19 cellular contexts compared by ENCODE assay signal in genomic region chr20:50969912-50970311, GRCh38. TPM values are rescaled to one million over a fixed set of nuclear protein-coding genes. Genes with fewer than 3 reads are reported as not detected.
DNase-seq lines count a peak whose midpoint lies in the region; ATAC-seq, FAIRE-seq and TF ChIP-seq lines count a peak whose summit lies in the region.
"Had no signal": no experiment of that assay in that cellular context is flagged by ENCODE, and none has a peak within 500 bp of the region (broad histone marks: within the 10 kb centered on the region; RNA-seq: fewer than 3 reads in every experiment).

No MANE protein-coding gene starts in this region.

- no peak overlapping the region for H3K4me2 ChIP-seq in trophoblast cell (ENCODE audit: low read length)
- H3K4me2 ChIP-seq: BLaER1 treated with 17β-estradiol and CSF1 and Interleukin-3, amounts not matched to agents 10 nM and 100 nM had no signal

- H3K23ac ChIP-seq in trophoblast cell (ENCODE audit: low read length), result no peak overlapping the region

- TF ChIP-seq CTCF in lower lobe of right lung (IDR thresholded peaks at IDR 0.05), result no peak

- no peak overlapping the region for H2AFZ ChIP-seq in trophoblast cell (ENCODE audit: insufficient read depth, low read length, poor library complexity)

- no peak overlapping the region for H2AK5ac ChIP-seq in trophoblast cell (ENCODE audit: low read length)

- H4K8ac ChIP-seq in trophoblast cell (ENCODE audit: low read depth, low read length), result no peak overlapping the region

- H3K9ac ChIP-seq in trophoblast cell (ENCODE audit: low read length), result no peak overlapping the region
- H3K9ac ChIP-seq: BLaER1 treated with 17β-estradiol and CSF1 and Interleukin-3, amounts not matched to agents 10 nM and 100 nM had no signal

- no peak overlapping the region for H4K12ac ChIP-seq in trophoblast cell (ENCODE audit: low read depth, low read length)

- H3K79me1 ChIP-seq in trophoblast cell (ENCODE audit: low read length), result no peaks in the 10 kb centered on the region

- H2BK120ac ChIP-seq in trophoblast cell (ENCODE audit: insufficient read depth, low read length, poor library complexity), result no peak overlapping the region

- no peak for FAIRE-seq in H54 (lab: Jason Lieb, UNC)
- FAIRE-seq: GM19239, H1 had no signal

- no peak overlapping the region for H2BK12ac ChIP-seq in trophoblast cell (ENCODE audit: low read length)

- no CpG with 5 or more reads among the region's 8 CpGs for WGBS in trophoblast cell (ENCODE audit: extremely low coverage, insufficient coverage, insufficient read length)

- H3K9me3 ChIP-seq in SJCRH30 (replicated peaks), result peaks cover 5% of the 10 kb centered on the region; the same call in 1 of the 2 replicates
- no peaks in the 10 kb centered on the region for H3K9me3 ChIP-seq in lower lobe of right lung
- no peaks in the 10 kb centered on the region for H3K9me3 ChIP-seq in trophoblast cell (ENCODE audit: insufficient read depth, low read depth, low read length)
- H3K9me3 ChIP-seq: BLaER1 treated with 17β-estradiol and CSF1 and Interleukin-3, amounts not matched to agents 10 nM and 100 nM; HAP-1 had no signal

- no peak overlapping the region for H3K14ac ChIP-seq in trophoblast cell (ENCODE audit: low read length)

- H3K4me1 ChIP-seq in SJCRH30, result peaks cover 34% of the 10 kb centered on the region
- H3K4me1 ChIP-seq in lower lobe of right lung, result no peaks in the 10 kb centered on the region
- no peaks in the 10 kb centered on the region for H3K4me1 ChIP-seq in trophoblast cell (ENCODE audit: control insufficient read depth in 1 of 2, insufficient read depth in 2 of 2, low read length in 2 of 2)
- H3K4me1 ChIP-seq: HAP-1 had no signal

- H3K27ac ChIP-seq in SJCRH30 (peak overlapping the region; percentile 76), lower lobe of right lung (no peak overlapping the region), trophoblast cell (ENCODE audit: low read depth, low read length) (no peak overlapping the region)
- H3K27ac ChIP-seq: BLaER1 treated with 17β-estradiol and CSF1 and Interleukin-3, amounts not matched to agents 10 nM and 100 nM had no signal

- H2BK5ac ChIP-seq in trophoblast cell (ENCODE audit: low read depth, low read length, poor library complexity), result no peak overlapping the region

- no peaks in the 10 kb centered on the region for H3K36me3 ChIP-seq in SJCRH30
- H3K36me3 ChIP-seq in lower lobe of right lung, result no peaks in the 10 kb centered on the region
- H3K36me3 ChIP-seq in trophoblast cell (ENCODE audit: control insufficient read depth in 1 of 2, insufficient read depth in 2 of 2, low read length in 2 of 2), result no peaks in the 10 kb centered on the region
- H3K36me3 ChIP-seq: BLaER1 treated with 17β-estradiol and CSF1 and Interleukin-3, amounts not matched to agents 10 nM and 100 nM; HAP-1 had no signal

- H3K4ac ChIP-seq in trophoblast cell (ENCODE audit: low read depth, low read length), result no peak overlapping the region

- intact Hi-C loops in lower lobe of right lung (cut with DNase I), result no loop called here

- no peak for ATAC-seq in lower lobe of right lung

- no peak overlapping the region for H4K91ac ChIP-seq in trophoblast cell (ENCODE audit: low read depth, low read length)

- no peak overlapping the region for H3K18ac ChIP-seq in trophoblast cell (ENCODE audit: low read length)

- H3K79me2 ChIP-seq in trophoblast cell (ENCODE audit: control insufficient read depth, insufficient read depth, low read length, poor library complexity), result no peaks in the 10 kb centered on the region

- no peak for TF ChIP-seq POLR2A in H54 (IDR thresholded peaks at IDR 0.05; ENCODE audit: low read depth, low read length)

- no peaks in the 10 kb centered on the region for H3K27me3 ChIP-seq in SJCRH30
- no peaks in the 10 kb centered on the region for H3K27me3 ChIP-seq in lower lobe of right lung (ENCODE audit: low read depth)
- no peaks in the 10 kb centered on the region for H3K27me3 ChIP-seq in trophoblast cell (ENCODE audit: insufficient read depth, low read length)
- H3K27me3 ChIP-seq: BLaER1 treated with 17β-estradiol and CSF1 and Interleukin-3, amounts not matched to agents 10 nM and 100 nM had no signal

- DNase-seq in EH (ENCODE audit: low read depth) (peak; percentile 43), ELR (ENCODE audit: low read depth) (peak; percentile 18), SJCRH30 (no peak), mesenteric fat pad (ENCODE audit: low spot score) (peak; percentile 57), lower lobe of right lung (no peak), H54 (ENCODE audit: insufficient read length, low spot score) (no peak), trophoblast cell (no peak)
- DNase-seq: CD4-positive, CD25-positive, alpha-beta regulatory T cell; CD8-positive, alpha-beta memory T cell; COR-L47; DMS 273 treated with DMSO at 0.1 percent for 48 hours; DMS53; DND-41; GF-D8; KBM-7 had no signal

- H3K4me3 ChIP-seq in SJCRH30 (no peak overlapping the region), lower lobe of right lung (no peak overlapping the region), trophoblast cell (ENCODE audit: low read depth, low read length) (no peak overlapping the region)
- H3K4me3 ChIP-seq: BLaER1 treated with 17β-estradiol and CSF1 and Interleukin-3, amounts not matched to agents 10 nM and 100 nM; HAP-1 had no signal

RNA-seq across cellular contexts. Expression of gene MOCS3, which starts 11.3 kb away (rescaled TPM):
- total RNA-seq in SJCRH30 (2014; rRNA removed; shearing (Covaris generic)), result 14.8 and 15.1 TPM in 2 replicates
- total RNA-seq in mesenteric fat pad (3.6 TPM), lower lobe of right lung (4.7 TPM)
- polyA plus RNA-seq in trophoblast cell (2013), result 2.7 and 2.9 TPM in 2 replicates

RNA-seq across cellular contexts. Expression of gene DPM1, which starts 11.6 kb away (rescaled TPM):
- total RNA-seq in SJCRH30 (2014; rRNA removed; shearing (Covaris generic)), result 153 and 164 TPM in 2 replicates
- total RNA-seq in mesenteric fat pad, result 34.2 TPM
- 31.2 TPM for total RNA-seq in lower lobe of right lung
- polyA plus RNA-seq in trophoblast cell (2013), result 79.3 and 82.1 TPM in 2 replicates

RNA-seq across cellular contexts. Expression of gene ADNP, which starts 38.7 kb away (rescaled TPM):
- total RNA-seq in SJCRH30 (2014; rRNA removed; shearing (Covaris generic)), result 43.5 and 47.5 TPM in 2 replicates
- total RNA-seq in mesenteric fat pad (42.0 TPM), lower lobe of right lung (58.3 TPM)
- 89.6 and 91.5 TPM in 2 replicates for polyA plus RNA-seq in trophoblast cell (2013)

RNA-seq across cellular contexts. Expression of gene KCNG1, which starts 53.0 kb away (rescaled TPM):
- 7.4 and 9.3 TPM in 2 replicates for total RNA-seq in SJCRH30 (2014; rRNA removed; shearing (Covaris generic))
- 0.19 TPM for total RNA-seq in mesenteric fat pad
- not detected for total RNA-seq in lower lobe of right lung
- polyA plus RNA-seq in trophoblast cell (2013), result 11.5 and 12.7 TPM in 2 replicates
- total RNA-seq: CD4-positive, CD25-positive, alpha-beta regulatory T cell had no signal
- polyA plus RNA-seq: CD8-positive, alpha-beta memory T cell had no signal

Comparison
In these comparisons a context has a peak if more than half of its experiments do, and no peak if none do; other contexts are left out.
1. DNase-seq: peak in EH (single experiment), ELR (single experiment) and mesenteric fat pad (single experiment); none in SJCRH30 (0 of 2), lower lobe of right lung (single experiment), H54 (single experiment) and trophoblast cell (0 of 2).